Comparison of ENCODE assay signal across 24 cellular contexts in genomic region chr10:77510695-77511094, GRCh38.
"Had no signal": no experiment of that assay in that cellular context is flagged by ENCODE, and none has a peak within 500 bp of the region (broad histone marks: within the 10 kb centered on the region; RNA-seq: fewer than 3 reads in every experiment).

No MANE protein-coding gene starts in this region.

- H3K9me3 Mint-ChIP-seq: activated CD4-positive, alpha-beta memory T cell treated with anti-CD3 and anti-CD28 coated beads, Interleukin-2, amount 10 ng/mL, durations not matched to agents 7 days and 5 days; activated naive CD8-positive, alpha-beta T cell treated with anti-CD3 and anti-CD28 coated beads, Interleukin-2, amount 10 ng/mL, durations not matched to agents 7 days and 5 days; activated T-helper 17 cell treated with anti-CD3 and anti-CD28 coated beads, Interleukin-2, amount 50 U/mL, for 72 hours; natural killer cell had no signal

- H3K4me3 ChIP-seq: dorsolateral prefrontal cortex, hepatocyte, upper lobe of left lung had no signal

- H3K27me3 ChIP-seq: brain microvascular endothelial cell, dorsolateral prefrontal cortex, hepatocyte, upper lobe of left lung had no signal

- H3K36me3 Mint-ChIP-seq: activated CD8-positive, alpha-beta memory T cell treated with anti-CD3 and anti-CD28 coated beads, Interleukin-2, amount 10 ng/mL, durations not matched to agents 7 days and 5 days; activated naive CD8-positive, alpha-beta T cell treated with anti-CD3 and anti-CD28 coated beads, Interleukin-2, amount 10 ng/mL, durations not matched to agents 7 days and 5 days; natural killer cell had no signal

- FAIRE-seq: colon had no signal

- ATAC-seq: activated CD8-positive, alpha-beta memory T cell treated with anti-CD3 and anti-CD28 coated beads, Interleukin-2, amount 10 ng/mL, durations not matched to agents 7 days and 5 days; activated T-helper 17 cell treated with anti-CD3 and anti-CD28 coated beads, Interleukin-2, amount 50 U/mL, for 72 hours; natural killer cell; stimulated activated naive CD8-positive, alpha-beta T cell treated with anti-CD3 and anti-CD28 coated beads, Interleukin-15, Interleukin-2, amounts not matched to agents 100 U/mL and 50 U/mL, for 24 hours had no signal

- H3K4me1 Mint-ChIP-seq: activated CD4-positive, alpha-beta memory T cell treated with anti-CD3 and anti-CD28 coated beads, Interleukin-2, amount 10 ng/mL, durations not matched to agents 7 days and 5 days; activated CD8-positive, alpha-beta memory T cell treated with anti-CD3 and anti-CD28 coated beads, Interleukin-2, amount 10 ng/mL, durations not matched to agents 7 days and 5 days; activated naive CD8-positive, alpha-beta T cell treated with anti-CD3 and anti-CD28 coated beads, Interleukin-2, amount 10 ng/mL, durations not matched to agents 7 days and 5 days; activated T-helper 17 cell treated with anti-CD3 and anti-CD28 coated beads, Interleukin-2, amount 50 U/mL, for 72 hours; natural killer cell had no signal

- H3K27ac ChIP-seq: brain microvascular endothelial cell, hepatocyte, upper lobe of left lung had no signal

- H3K27ac Mint-ChIP-seq: activated CD4-positive, alpha-beta memory T cell treated with anti-CD3 and anti-CD28 coated beads, Interleukin-2, amount 10 ng/mL, durations not matched to agents 7 days and 5 days; activated CD8-positive, alpha-beta memory T cell treated with anti-CD3 and anti-CD28 coated beads, Interleukin-2, amount 10 ng/mL, durations not matched to agents 7 days and 5 days; activated naive CD8-positive, alpha-beta T cell treated with anti-CD3 and anti-CD28 coated beads, Interleukin-2, amount 10 ng/mL, durations not matched to agents 7 days and 5 days; activated T-helper 17 cell treated with anti-CD3 and anti-CD28 coated beads, Interleukin-2, amount 50 U/mL, for 72 hours; natural killer cell had no signal

- H2AFZ ChIP-seq: hepatocyte had no signal

- H3K9me3 ChIP-seq: upper lobe of left lung had no signal

- H3K4me3 Mint-ChIP-seq: activated CD4-positive, alpha-beta memory T cell treated with anti-CD3 and anti-CD28 coated beads, Interleukin-2, amount 10 ng/mL, durations not matched to agents 7 days and 5 days; activated CD8-positive, alpha-beta memory T cell treated with anti-CD3 and anti-CD28 coated beads, Interleukin-2, amount 10 ng/mL, durations not matched to agents 7 days and 5 days; activated naive CD8-positive, alpha-beta T cell treated with anti-CD3 and anti-CD28 coated beads, Interleukin-2, amount 10 ng/mL, durations not matched to agents 7 days and 5 days; activated T-helper 17 cell treated with anti-CD3 and anti-CD28 coated beads, Interleukin-2, amount 50 U/mL, for 72 hours; natural killer cell had no signal

- H3K79me2 ChIP-seq: hepatocyte had no signal

- DNase-seq: activated CD4-positive, alpha-beta memory T cell treated with anti-CD3 and anti-CD28 coated beads, Interleukin-2, amount 10 ng/mL, durations not matched to agents 7 days and 5 days; activated CD4-positive, alpha-beta T cell treated with anti-CD3 and anti-CD28 coated beads for 48 hours; activated CD4-positive, CD25-positive, alpha-beta regulatory T cell; activated CD8-positive, alpha-beta memory T cell treated with anti-CD3 and anti-CD28 coated beads, Interleukin-2, amount 10 ng/mL, durations not matched to agents 7 days and 5 days; activated naive CD4-positive, alpha-beta T cell; activated naive CD8-positive, alpha-beta T cell treated with anti-CD3 and anti-CD28 coated beads, Interleukin-2, amount 10 ng/mL, durations not matched to agents 7 days and 5 days; amygdala; brain microvascular endothelial cell; central memory CD4-positive, alpha-beta T cell; dorsolateral prefrontal cortex; foreskin fibroblast; mesendoderm; natural killer cell; nucleus accumbens; posterior cingulate gyrus; retina; stimulated activated CD4-positive, alpha-beta T cell treated with anti-CD3 and anti-CD28 coated beads, Interleukin-12 subunit alpha, Interleukin-12 subunit beta, amount 100 ng/mL, for 4 hours; stimulated activated CD4-positive, alpha-beta T cell treated with anti-CD3 and anti-CD28 coated beads, Interleukin-1b, Interleukin-23, amount 100 ng/mL, for 48 hours; stimulated activated naive CD8-positive, alpha-beta T cell treated with anti-CD3 and anti-CD28 coated beads, Interleukin-15, Interleukin-2, amounts not matched to agents 100 U/mL and 50 U/mL, for 24 hours; T-helper 9 cell; upper lobe of left lung had no signal

- H3K4me2 ChIP-seq: hepatocyte had no signal

- H3K36me3 ChIP-seq: brain microvascular endothelial cell, upper lobe of left lung had no signal
